In the genomic region with DNA sequence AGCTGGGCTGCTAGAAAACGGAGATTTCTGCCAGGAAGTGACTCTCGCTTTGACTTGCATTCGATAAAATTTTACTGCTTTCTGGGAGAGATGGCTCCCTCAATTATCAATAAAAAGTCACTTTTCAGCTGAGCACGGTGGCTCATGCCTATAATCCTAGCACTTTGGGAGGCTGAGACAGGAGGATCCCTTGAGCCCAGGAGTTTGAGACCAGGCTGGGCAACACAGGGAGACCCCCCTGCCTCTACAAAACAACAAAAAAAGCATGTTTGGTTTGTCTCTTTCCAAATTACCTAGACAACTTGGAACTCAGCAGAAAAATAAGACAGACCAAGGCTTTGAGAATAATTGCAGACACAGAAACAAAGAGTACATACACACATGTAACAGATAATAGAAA, we compare ENCODE assay signal across 19 cellular contexts. TPM values are rescaled to one million over a fixed set of nuclear protein-coding genes. Genes with fewer than 3 reads are reported as not detected.
DNase-seq lines count a peak whose midpoint lies in the region; FAIRE-seq and TF ChIP-seq lines count a peak whose summit lies in the region.
"Had no signal": no experiment of that assay in that cellular context is flagged by ENCODE, and none has a peak within 500 bp of the region (broad histone marks: within the 10 kb centered on the region; RNA-seq: fewer than 3 reads in every experiment).

No MANE protein-coding gene starts in this region.

- DNase-seq in H1 (ENCODE audit: low read depth in 1 of 2, low spot score in 2 of 2) (no peak), RCC 7860 (ENCODE audit: low spot score) (no peak), A172 (ENCODE audit: low spot score) (no peak)
- no peak for DNase-seq in stimulated activated CD8-positive, alpha-beta memory T cell treated with anti-CD3 and anti-CD28 coated beads, Interleukin-4, amount 100 ng/mL, for 48 hours
- DNase-seq: AML-193; Calu3; CD4-positive, CD25-positive, alpha-beta regulatory T cell; DMS 273 treated with DMSO at 0.1 percent for 48 hours; IMR-90; KG1 had no signal

- H4K20me1 ChIP-seq in H1 (replicated peaks in 1 of 2; ENCODE audit: control insufficient read depth in 1 of 2, insufficient read depth in 2 of 2, low read length in 2 of 2), result no peaks in the 10 kb centered on the region
- H4K20me1 ChIP-seq: BLaER1 had no signal

- H3K4me1 ChIP-seq in ES-I3 (ENCODE audit: insufficient read depth, low read length) (peaks cover 21% of the 10 kb centered on the region), HUES6 (ENCODE audit: control insufficient read depth, insufficient read depth, low read length) (peaks cover 30% of the 10 kb centered on the region), H1 (replicated peaks in 1 of 4; ENCODE audit: control insufficient read depth in 3 of 4, insufficient read depth in 4 of 4, low read length in 3 of 4) (peaks cover 1 to 8% (median 4%) of the 10 kb centered on the region in 4 experiments; a peak in 3 of 7 replicates), iPS-20b (ENCODE audit: insufficient read depth, low read length) (peaks cover 11% of the 10 kb centered on the region; the same call in 1 of the 2 replicates)
- H3K4me1 ChIP-seq: BLaER1, HAP-1 had no signal

- H3K79me1 ChIP-seq in H1 (ENCODE audit: low read depth, low read length), result no peaks in the 10 kb centered on the region

- H2BK5ac ChIP-seq in H1 (ENCODE audit: low read depth, low read length), result peak overlapping the region; percentile 94; the same call in 1 of the 2 replicates

- H3K4me3 ChIP-seq in HUES6 (ENCODE audit: low read depth, low read length) (peak overlapping the region; percentile 34; the same call in 1 of the 2 replicates), H1 (ENCODE audit: extremely low read depth in 1 of 4, insufficient read depth in 2 of 4, low read depth in 3 of 4, low read length in 4 of 4) (peak overlapping the region in 1 of 4 experiments; percentile 14; a peak in 1 of 8 replicates), iPS-20b (ENCODE audit: low read length) (no peak overlapping the region)
- H3K4me3 ChIP-seq: BLaER1, HAP-1 had no signal

- H3K27ac ChIP-seq in HUES6 (ENCODE audit: low read depth, low read length) (peak overlapping the region; percentile 99), H1 (ENCODE audit: low read depth, low read length) (peak overlapping the region; percentile 71; the same call in 1 of the 2 replicates), iPS-20b (ENCODE audit: low read length) (no peak overlapping the region)
- H3K27ac ChIP-seq: 22Rv1, BLaER1 had no signal

- no peak overlapping the region for H3K23ac ChIP-seq in H1 (ENCODE audit: insufficient read length)

- no peaks in the 10 kb centered on the region for H3K79me2 ChIP-seq in H1 (ENCODE audit: control insufficient read depth in 1 of 2, insufficient read depth in 2 of 2, low read length in 2 of 2)

- POLR2A ChIA-PET in H1 (lab: Charles Lee; ENCODE audit: partially characterized antibody), result interaction anchor here (0.9 to 15.8 kb wide), 10 partner anchors 9 to 86 kb away, joined by 3 to 163 read pairs (median 5); a partner anchor contains a TSS

- H4K5ac ChIP-seq in H1 (ENCODE audit: insufficient read length, low read depth, low read length), result peak overlapping the region; percentile 15

- no peak overlapping the region for H2BK15ac ChIP-seq in H1 (ENCODE audit: low read length)

- H3K9ac ChIP-seq in ES-I3 (ENCODE audit: low read depth, low read length), result peak overlapping the region; percentile 38
- H3K9ac ChIP-seq in HUES6 (ENCODE audit: low read length), result peak overlapping the region; percentile 89
- H3K9ac ChIP-seq in H1 (replicated peaks in 1 of 4; ENCODE audit: extremely low read depth in 1 of 4, low read depth in 3 of 4, low read length in 3 of 4), result peak overlapping the region in 1 of 4 experiments; percentile 21; a peak in 2 of 7 replicates
- H3K9ac ChIP-seq in iPS-20b (ENCODE audit: low read depth, low read length), result peak overlapping the region; percentile 78; the same call in 1 of the 2 replicates
- H3K9ac ChIP-seq: BLaER1 had no signal

- no peak for TF ChIP-seq EP300 in H1 (IDR thresholded peaks at IDR 0.05; ENCODE audit: borderline replicate concordance in 1 of 2, low read depth in 2 of 2, low read length in 2 of 2)

- H3K23me2 ChIP-seq in H1 (ENCODE audit: low read depth, low read length), result no peaks in the 10 kb centered on the region

- H2BK20ac ChIP-seq in H1 (ENCODE audit: low read length), result 0 out of 2 replicates have a peak overlapping the region, but pooled peaks have one; percentile 9

- peak overlapping the region; percentile 94 for H3K4ac ChIP-seq in H1 (replicated peaks; ENCODE audit: insufficient read length, low read depth, low read length)

- no peaks in the 10 kb centered on the region for H3K36me3 ChIP-seq in ES-I3 (ENCODE audit: insufficient read depth, low read length)
- peaks cover 23% of the 10 kb centered on the region for H3K36me3 ChIP-seq in HUES6 (ENCODE audit: control insufficient read depth, insufficient read depth, low read length)
- peaks cover 0 to 9% (median 2%) of the 10 kb centered on the region in 4 experiments; a peak in 2 of 8 replicates for H3K36me3 ChIP-seq in H1 (ENCODE audit: control insufficient read depth in 2 of 4, insufficient read depth in 4 of 4, low read length in 3 of 4)
- H3K36me3 ChIP-seq in iPS-20b (ENCODE audit: insufficient read depth, low read depth, low read length), result peaks cover 14% of the 10 kb centered on the region; the same call in 1 of the 2 replicates

- TF ChIP-seq POLR2A in H1 (IDR thresholded peaks at IDR 0.05; ENCODE audit: control extremely low read depth in 1 of 2, low read depth in 2 of 2, low read length in 2 of 2), result no peak

- no peak for TF ChIP-seq RAD21 in H1 (IDR thresholded peaks at IDR 0.05 in 1 of 2, conservative IDR thresholded peaks at IDR 0.05 in 1 of 2; ENCODE audit: low read depth in 2 of 2, low read length in 2 of 2)

- peak overlapping the region; percentile 78 for H2BK120ac ChIP-seq in H1 (replicated peaks; ENCODE audit: low read depth, low read length)

- H3K56ac ChIP-seq in H1 (replicated peaks; ENCODE audit: insufficient read length, low read depth, low read length), result no peak overlapping the region

- WGBS in H1 (ENCODE audit: extremely low coverage in 1 of 2, insufficient coverage in 1 of 2, insufficient read length in 1 of 2, insufficient replicate concordance in 2 of 2, low coverage in 1 of 2, low lambda C conversion rate in 2 of 2, missing lambda C conversion rate in 1 of 2), 2 experiments, result 69% methylated on average over 4 of the region's 4 CpGs; no CpG with 5 or more reads in 1 of the 2 experiments

- peak overlapping the region; percentile 81 for H4K91ac ChIP-seq in H1 (replicated peaks; ENCODE audit: insufficient read length, low read length)

- peak overlapping the region; percentile 88; the same call in 1 of the 2 replicates for H2AK5ac ChIP-seq in H1 (ENCODE audit: low read depth, low read length)

- FAIRE-seq in H1 (lab: Jason Lieb, UNC) (no peak), RCC 7860 (lab: Jason Lieb, UNC) (no peak)
- FAIRE-seq: G401.6, GM12891, HTR-8/SVneo had no signal

- peak overlapping the region; percentile 2 to 53; a peak in 2 of 4 replicates for H3K4me2 ChIP-seq in H1 (ENCODE audit: insufficient read depth in 1 of 2, low read depth in 2 of 2, low read length in 2 of 2)
- H3K4me2 ChIP-seq: BLaER1 had no signal

- H3K18ac ChIP-seq in H1 (ENCODE audit: extremely low read depth, low read length), result no peak overlapping the region

- no peak overlapping the region for H2AFZ ChIP-seq in H1 (ENCODE audit: low read length)

- H3K14ac ChIP-seq in H1 (ENCODE audit: insufficient read length), result no peak overlapping the region

- no peak for TF ChIP-seq CTCF in H1 (IDR thresholded peaks at IDR 0.05; ENCODE audit: control extremely low read depth in 1 of 3, insufficient read depth in 1 of 3, low read depth in 1 of 3, low read length in 3 of 3)

- CTCF ChIA-PET in H1 (lab: Charles Lee; ENCODE audit: partially characterized antibody), result interaction anchor here (1.0 to 1.2 kb wide), 3 partner anchors 33 to 77 kb away, joined by 3 read pairs; no protein-coding TSS in a partner anchor

- peak overlapping the region; percentile 53; the same call in 1 of the 2 replicates for H2BK12ac ChIP-seq in H1 (ENCODE audit: low read depth, low read length)

- H3K9me3 ChIP-seq in ES-I3 (ENCODE audit: control insufficient read depth, insufficient read depth, low read length) (no peaks in the 10 kb centered on the region), HUES6 (ENCODE audit: control insufficient read depth, insufficient read depth, low read depth, low read length) (no peaks in the 10 kb centered on the region), H1 (ENCODE audit: insufficient read depth in 2 of 2, low read depth in 1 of 2, low read length in 1 of 2) (no peaks in the 10 kb centered on the region), iPS-20b (ENCODE audit: insufficient read depth, low read depth, low read length) (no peaks in the 10 kb centered on the region)
- H3K9me3 ChIP-seq: BLaER1, HAP-1 had no signal

- no peak overlapping the region for H4K8ac ChIP-seq in H1 (ENCODE audit: extremely low read depth, insufficient read depth, low read length)

- no peaks in the 10 kb centered on the region for H3K27me3 ChIP-seq in HUES6 (ENCODE audit: control insufficient read depth, insufficient read depth, low read length)
- H3K27me3 ChIP-seq in H1 (replicated peaks in 1 of 4; ENCODE audit: control insufficient read depth in 3 of 4, extremely low read depth in 1 of 4, insufficient read depth in 3 of 4, low read length in 3 of 4), result no peaks in the 10 kb centered on the region
- no peaks in the 10 kb centered on the region for H3K27me3 ChIP-seq in iPS-20b (ENCODE audit: insufficient read depth, low read length)
- H3K27me3 ChIP-seq: BLaER1 had no signal

RNA-seq across cellular contexts. Expression of a gene that starts 12.9 kb away (rescaled TPM):
- total RNA-seq in H1 (2021; fragmentation: NEBNext Ultra II Directional; extraction: Animal tissue kit (Norgen Biotek cat#: 25700)), result 229 and 236 TPM in 2 replicates
- polyA plus RNA-seq in H1 (2011; rRNA removed), result 48.2 and 49.9 TPM in 2 replicates
- polyA plus RNA-seq in H1 (2011; cell fraction: cytosol; rRNA removed), result 110 TPM
- 51.3 TPM for polyA plus RNA-seq in H1 (2011; cell fraction: nucleus; rRNA removed)
- 161 to 212 TPM (median 163 TPM) in 4 replicates for polyA plus RNA-seq in H1 (2012, experiment 1 of 2)
- 130 TPM for polyA plus RNA-seq in H1 (2012, experiment 2 of 2)
- polyA plus RNA-seq in H1 (2013, experiment 1 of 2), result 144 TPM
- 151 TPM for polyA plus RNA-seq in H1 (2013, experiment 2 of 2)
- polyA minus RNA-seq in H1 (2011; rRNA and poly(A)+ RNA removed), result 34.4 and 48.0 TPM in 2 replicates
- 42.9 TPM for polyA minus RNA-seq in H1 (2011; cell fraction: cytosol; rRNA and poly(A)+ RNA removed)
- polyA minus RNA-seq in H1 (2011; cell fraction: nucleus; rRNA and poly(A)+ RNA removed), result 37.8 TPM
- total RNA-seq in A172 (2014; rRNA removed; shearing (Covaris generic)), result 278 and 287 TPM in 2 replicates

RNA-seq across cellular contexts. Expression of a gene that starts 54.7 kb away (rescaled TPM):
- 39.8 and 40.8 TPM in 2 replicates for total RNA-seq in H1 (2021; fragmentation: NEBNext Ultra II Directional; extraction: Animal tissue kit (Norgen Biotek cat#: 25700))
- 8.0 and 13.3 TPM in 2 replicates for polyA plus RNA-seq in H1 (2011; rRNA removed)
- polyA plus RNA-seq in H1 (2011; cell fraction: cytosol; rRNA removed), result 14.1 TPM
- 4.1 TPM for polyA plus RNA-seq in H1 (2011; cell fraction: nucleus; rRNA removed)
- polyA plus RNA-seq in H1 (2012, experiment 1 of 2), result 23.8 to 34.1 TPM (median 29.4 TPM) in 4 replicates
- polyA plus RNA-seq in H1 (2012, experiment 2 of 2), result 4.5 TPM
- 23.6 TPM for polyA plus RNA-seq in H1 (2013, experiment 1 of 2)
- polyA plus RNA-seq in H1 (2013, experiment 2 of 2), result 25.1 TPM
- polyA minus RNA-seq in H1 (2011; rRNA and poly(A)+ RNA removed), result 23.6 and 33.8 TPM in 2 replicates
- 25.9 TPM for polyA minus RNA-seq in H1 (2011; cell fraction: cytosol; rRNA and poly(A)+ RNA removed)
- polyA minus RNA-seq in H1 (2011; cell fraction: nucleus; rRNA and poly(A)+ RNA removed), result 14.8 TPM
- 10.0 and 11.3 TPM in 2 replicates for total RNA-seq in A172 (2014; rRNA removed; shearing (Covaris generic))
